ENCODE assay signal across 19 cellular contexts in the genomic region with DNA sequence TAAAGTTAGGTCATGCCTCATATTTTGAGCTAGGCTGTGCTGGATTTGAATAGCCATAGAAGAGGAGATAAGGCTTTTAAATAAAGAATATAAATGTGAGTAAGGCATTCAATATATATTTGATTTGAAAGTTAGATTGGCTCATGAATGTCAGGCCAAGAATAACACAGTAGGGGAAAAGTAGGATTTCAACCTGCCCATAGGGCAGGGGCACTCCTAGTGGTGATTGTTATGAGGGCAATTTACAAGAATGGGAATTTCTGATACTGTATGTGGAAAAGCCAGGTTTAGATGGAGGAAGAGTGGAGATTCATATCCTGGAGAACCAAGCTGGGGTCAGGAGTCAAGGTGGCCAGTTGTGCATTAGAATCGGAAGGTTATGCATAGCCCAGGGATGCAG.
DNase-seq lines count a peak whose midpoint lies in the region; TF ChIP-seq lines count a peak whose summit lies in the region.
"Had no signal": no experiment of that assay in that cellular context is flagged by ENCODE, and none has a peak within 500 bp of the region (broad histone marks: within the 10 kb centered on the region; RNA-seq: fewer than 3 reads in every experiment).

No MANE protein-coding gene starts in this region.

- H4K20me1 ChIP-seq in MM.1S (ENCODE audit: insufficient read depth, low read length) = no peaks in the 10 kb centered on the region
- H4K20me1 ChIP-seq in neural progenitor cell (ENCODE audit: low read depth) = no peaks in the 10 kb centered on the region

- peak; percentile 16; the same call in 1 of the 2 replicates for TF ChIP-seq CTCF in MM.1S (IDR thresholded peaks at IDR 0.05; ENCODE audit: low read length)
- peak; percentile 42 for TF ChIP-seq CTCF in chondrocyte (IDR thresholded peaks at IDR 0.05)
- peak; percentile 43 for TF ChIP-seq CTCF in neural progenitor cell (IDR thresholded peaks at IDR 0.05)

- H3K9ac ChIP-seq in MM.1S (ENCODE audit: low read length) (no peak overlapping the region), neural progenitor cell (no peak overlapping the region)

- DNase-seq in DMS53 (lab: John Stamatoyannopoulos, UW) (peak; percentile 42), DMS53 treated with DMSO at 0.1 percent for 48 hours (lab: John Stamatoyannopoulos, UW; ENCODE audit: unreplicated experiment) (no peak), MM.1S (no peak), chondrocyte (ENCODE audit: low spot score) (no peak), neural progenitor cell (ENCODE audit: low spot score) (no peak), HAP-1 (ENCODE audit: low spot score in 2 of 2) (no peak), NCI-H524 (lab: John Stamatoyannopoulos, UW) (no peak)
- no peak for DNase-seq in effector CD8-positive, alpha-beta T cell (lab: John Stamatoyannopoulos, UW)
- DNase-seq: 8988T; activated CD4-positive, alpha-beta T cell treated with anti-CD3 and anti-CD28 coated beads for 4 hours; activated T-cell treated with anti-CD3 and anti-CD28 coated beads, Interleukin-2, amount 50 U/mL, for 1 hour; amniotic stem cell; COR-L47; islet precursor cell; NCI-H226; RPMI8226; stimulated activated CD4-positive, alpha-beta T cell treated with anti-CD3 and anti-CD28 coated beads, Interleukin-15, amount 100 ng/mL, for 24 hours; T-helper 17 cell had no signal

- H3K27me3 Mint-ChIP-seq in chondrocyte (ENCODE audit: low read depth) (no peaks in the 10 kb centered on the region), neural progenitor cell (ENCODE audit: insufficient read depth, low read depth) (peaks cover 3% of the 10 kb centered on the region)
- H3K27me3 Mint-ChIP-seq: T-helper 17 cell had no signal

- H3K4me3 Mint-ChIP-seq in chondrocyte (ENCODE audit: unreplicated experiment) (no peak overlapping the region), neural progenitor cell (no peak overlapping the region)
- H3K4me3 Mint-ChIP-seq: T-helper 17 cell had no signal

- peaks cover 33% of the 10 kb centered on the region for H3K9me3 Mint-ChIP-seq in chondrocyte (ENCODE audit: low read depth)
- H3K9me3 Mint-ChIP-seq in neural progenitor cell = peaks cover 24% of the 10 kb centered on the region

- H3K4me2 ChIP-seq in MM.1S (ENCODE audit: low read depth, low read length) (no peak overlapping the region), neural progenitor cell (no peak overlapping the region)

- H3K4me3 ChIP-seq in MM.1S (ENCODE audit: low read length) (no peak overlapping the region), neural progenitor cell (no peak overlapping the region), HAP-1 (no peak overlapping the region)
- H3K4me3 ChIP-seq: gastroesophageal sphincter had no signal

- peaks cover 25% of the 10 kb centered on the region for H3K36me3 Mint-ChIP-seq in chondrocyte (ENCODE audit: low read depth)
- H3K36me3 Mint-ChIP-seq in neural progenitor cell = peaks cover 16% of the 10 kb centered on the region

- H3K4me1 ChIP-seq in MM.1S (ENCODE audit: low read length) (no peaks in the 10 kb centered on the region), neural progenitor cell (no peaks in the 10 kb centered on the region), HAP-1 (no peaks in the 10 kb centered on the region)
- H3K4me1 ChIP-seq: gastroesophageal sphincter had no signal

- H3F3A ChIP-seq in MM.1S (ENCODE audit: insufficient read depth, low read length) = no peaks in the 10 kb centered on the region
- H3F3A ChIP-seq in neural progenitor cell (ENCODE audit: low read depth) = no peaks in the 10 kb centered on the region

- in situ Hi-C loops in HAP-1 (cut with MboI; ENCODE audit: low sequenced_read_pairs) = no loop called here

- no peaks in the 10 kb centered on the region for H3K4me1 Mint-ChIP-seq in chondrocyte (ENCODE audit: low read depth)
- H3K4me1 Mint-ChIP-seq in neural progenitor cell = no peaks in the 10 kb centered on the region
- H3K4me1 Mint-ChIP-seq: T-helper 17 cell had no signal

- H2AFZ ChIP-seq in MM.1S (ENCODE audit: low read length) (no peak overlapping the region), neural progenitor cell (replicated peaks) (no peak overlapping the region)

- no peaks in the 10 kb centered on the region for H3K27me3 ChIP-seq in MM.1S (replicated peaks; ENCODE audit: insufficient read depth, low read length)
- H3K27me3 ChIP-seq in neural progenitor cell = no peaks in the 10 kb centered on the region
- H3K27me3 ChIP-seq in HAP-1 (ENCODE audit: low read depth) = no peaks in the 10 kb centered on the region
- H3K27me3 ChIP-seq: gastroesophageal sphincter had no signal

- H3K9me3 ChIP-seq in MM.1S (replicated peaks; ENCODE audit: insufficient read depth, low read length) (no peaks in the 10 kb centered on the region), neural progenitor cell (ENCODE audit: low read depth) (peaks cover 4% of the 10 kb centered on the region), HAP-1 (no peaks in the 10 kb centered on the region)

- H3K27ac ChIP-seq in MM.1S (ENCODE audit: low read length) = no peak overlapping the region
- no peak overlapping the region for H3K27ac ChIP-seq in neural progenitor cell
- H3K27ac ChIP-seq: gastroesophageal sphincter had no signal

- H3K36me3 ChIP-seq in MM.1S (replicated peaks; ENCODE audit: insufficient read depth, low read length) = no peaks in the 10 kb centered on the region
- peaks cover 3% of the 10 kb centered on the region for H3K36me3 ChIP-seq in neural progenitor cell
- H3K36me3 ChIP-seq in HAP-1 (replicated peaks) = no peaks in the 10 kb centered on the region

- H3K79me2 ChIP-seq in MM.1S (ENCODE audit: low read length) (no peaks in the 10 kb centered on the region), neural progenitor cell (ENCODE audit: low read depth) (no peaks in the 10 kb centered on the region)

- no peaks in the 10 kb centered on the region for H3K9me2 ChIP-seq in MM.1S (replicated peaks; ENCODE audit: insufficient read depth, low read length)

- H3K27ac Mint-ChIP-seq in chondrocyte (ENCODE audit: unreplicated experiment) = no peak overlapping the region
- no peak overlapping the region for H3K27ac Mint-ChIP-seq in neural progenitor cell
- H3K27ac Mint-ChIP-seq: T-helper 17 cell had no signal
